In the genomic region with DNA sequence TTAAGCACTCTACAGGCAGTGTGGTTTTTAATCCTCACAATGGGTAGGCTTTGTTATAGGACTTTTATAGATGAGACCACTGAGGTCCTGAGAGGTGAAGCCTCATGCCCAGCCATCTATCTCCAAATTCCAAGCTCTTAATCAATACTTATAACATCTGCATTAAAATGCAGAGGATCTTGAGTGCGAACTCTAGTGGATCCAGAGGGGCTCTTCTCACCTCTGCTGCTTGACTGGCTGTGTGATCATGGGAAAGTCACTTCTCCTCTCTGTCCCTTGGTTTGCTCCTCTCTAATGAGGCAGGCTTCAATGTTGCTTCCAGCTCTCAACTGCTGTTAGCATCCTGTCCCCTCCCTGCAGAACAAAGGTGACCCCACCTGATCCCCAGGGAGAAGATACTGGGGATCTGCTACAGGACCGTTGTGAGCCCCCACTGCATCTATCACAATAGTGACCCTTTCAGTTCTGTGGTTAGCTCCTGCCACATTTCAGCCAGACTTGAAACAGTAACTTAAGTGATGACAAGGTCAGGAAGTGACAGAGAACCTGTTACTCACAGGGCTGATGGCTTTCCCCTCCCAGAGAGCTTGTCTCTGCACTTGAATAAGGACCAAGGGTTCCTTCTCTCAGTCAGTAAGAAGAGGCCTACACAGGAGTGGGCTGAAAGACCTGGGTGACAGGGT, we compare ENCODE assay signal across 1 cellular context.
TF ChIP-seq lines count a peak whose summit lies in the region.

No MANE protein-coding gene starts in this region.

TF ChIP-seq in SK-N-SH treated with all-trans-retinoic acid at 6 μM for 48 hours, 23 proteins besides CTCF, POLR2A, EP300 and RAD21 (continued from another document):
- TF ChIP-seq, protein P1, sequence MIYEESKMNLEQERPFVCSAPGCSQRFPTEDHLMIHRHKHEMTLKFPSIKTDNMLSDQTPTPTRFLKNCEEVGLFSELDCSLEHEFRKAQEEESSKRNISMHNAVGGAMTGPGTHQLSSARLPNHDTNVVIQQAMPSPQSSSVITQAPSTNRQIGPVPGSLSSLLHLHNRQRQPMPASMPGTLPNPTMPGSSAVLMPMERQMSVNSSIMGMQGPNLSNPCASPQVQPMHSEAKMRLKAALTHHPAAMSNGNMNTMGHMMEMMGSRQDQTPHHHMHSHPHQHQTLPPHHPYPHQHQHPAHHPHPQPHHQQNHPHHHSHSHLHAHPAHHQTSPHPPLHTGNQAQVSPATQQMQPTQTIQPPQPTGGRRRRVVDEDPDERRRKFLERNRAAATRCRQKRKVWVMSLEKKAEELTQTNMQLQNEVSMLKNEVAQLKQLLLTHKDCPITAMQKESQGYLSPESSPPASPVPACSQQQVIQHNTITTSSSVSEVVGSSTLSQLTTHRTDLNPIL (CRISPR knock-in tag; IDR thresholded peaks at IDR 0.05; ENCODE audit: low read depth): no peak
- TF ChIP-seq CSDC2 (CRISPR knock-in tag; IDR thresholded peaks at IDR 0.05) (no peak), SNAI2 (CRISPR knock-in tag; IDR thresholded peaks at IDR 0.05) (no peak)
